In the genomic region with DNA sequence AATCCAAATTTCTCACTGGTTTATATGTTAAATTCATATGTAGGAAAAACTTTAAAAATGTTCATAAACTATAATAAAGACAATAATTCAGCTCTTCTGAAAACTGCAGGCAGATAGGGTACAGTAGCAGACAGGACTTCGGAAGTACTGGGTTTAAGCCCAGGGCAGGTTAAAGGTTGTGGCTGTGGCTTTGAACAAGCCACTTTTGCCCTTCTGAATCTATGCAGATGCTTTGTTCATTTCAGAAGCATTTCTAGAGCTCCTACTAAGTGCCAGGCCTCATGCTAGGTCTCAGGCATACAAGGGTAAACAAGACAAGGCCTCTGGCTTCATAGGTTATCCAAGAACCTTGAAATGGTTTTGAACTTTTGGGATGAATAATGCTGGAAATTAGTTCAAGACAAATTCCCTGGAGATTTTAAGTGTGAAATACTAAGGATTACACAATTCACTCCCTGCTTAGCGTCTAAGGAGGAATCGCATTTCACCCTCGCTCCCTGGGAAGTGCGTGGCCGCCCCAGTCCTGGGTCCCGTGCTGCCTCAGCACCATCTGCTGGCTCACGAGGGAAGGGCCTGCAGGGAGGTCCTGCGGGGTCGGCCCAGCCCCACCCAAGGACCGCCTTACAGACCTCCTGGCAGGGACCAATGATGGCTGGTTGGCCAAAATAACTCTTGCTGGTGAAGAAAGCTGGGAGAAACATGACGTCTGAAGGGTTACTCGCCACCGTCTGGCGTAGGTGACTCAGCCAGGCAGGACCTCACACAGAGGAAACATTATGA, we compare ENCODE assay signal across 8 cellular contexts.
DNase-seq lines count a peak whose midpoint lies in the region; ATAC-seq, FAIRE-seq and TF ChIP-seq lines count a peak whose summit lies in the region.

No MANE protein-coding gene starts in this region.

- TF ChIP-seq POLR2A in GM12878 (IDR thresholded peaks at IDR 0.05; ENCODE audit: low read depth, low read length), result no peak
- no peak for TF ChIP-seq POLR2A in stomach (IDR thresholded peaks at IDR 0.05)

- H3K9ac ChIP-seq in GM12878 (ENCODE audit: control insufficient read depth, insufficient read depth, low read length) (no peak overlapping the region), keratinocyte (ENCODE audit: control insufficient read depth, extremely low read depth, insufficient read depth, low read length) (no peak overlapping the region)

- dilution Hi-C loops in keratinocyte (cut with MboI; ENCODE audit: extremely low pct_ligation_motif_present, low sequenced_read_pairs), result no loop called here

- RAD21 ChIA-PET in GM12878 (lab: Charles Lee; ENCODE audit: unreplicated experiment), result interaction anchor here (0.7 kb wide), 1 partner anchor 603 kb away, joined by 3 read pairs; no protein-coding TSS in a partner anchor

- H3K27me3 ChIP-seq in GM12878 (replicated peaks in 1 of 2; ENCODE audit: control insufficient read depth in 2 of 2, insufficient read depth in 2 of 2, low read length in 1 of 2), result peaks cover 0 to 2% of the 10 kb centered on the region in 2 experiments; a peak in 1 of 4 replicates
- no peaks in the 10 kb centered on the region for H3K27me3 ChIP-seq in keratinocyte (ENCODE audit: control insufficient read depth, extremely low read depth, insufficient read depth, low read length)
- no peaks in the 10 kb centered on the region for H3K27me3 ChIP-seq in stomach
- H3K27me3 ChIP-seq in effector memory CD4-positive, alpha-beta T cell (replicated peaks; ENCODE audit: control insufficient read depth, insufficient read depth, low read length, poor library complexity, severe bottlenecking), result no peaks in the 10 kb centered on the region

- TF ChIP-seq CTCF in AG09319 (IDR thresholded peaks at IDR 0.05; ENCODE audit: low read depth, low read length) (peak; percentile 68), LNCAP (IDR thresholded peaks at IDR 0.05) (peak; percentile 41), GM12878 (IDR thresholded peaks at IDR 0.05 in 2 of 3, conservative IDR thresholded peaks at IDR 0.05 in 1 of 3; ENCODE audit: control insufficient read depth in 2 of 3, extremely low read depth in 1 of 3, insufficient read depth in 1 of 3, low read depth in 3 of 3, low read length in 3 of 3) (peak; percentile 63 to 85 (median 83)), keratinocyte (optimal IDR thresholded peaks at IDR 0.05 in 1 of 3, IDR thresholded peaks at IDR 0.05 in 1 of 3, conservative IDR thresholded peaks at IDR 0.05 in 1 of 3; ENCODE audit: extremely low read depth in 1 of 3, insufficient read depth in 2 of 3, low read length in 3 of 3) (peak; percentile 45 to 75 (median 58)), stomach (IDR thresholded peaks at IDR 0.05) (peak in 5 of 7 experiments; percentile 65 to 77 (median 69))

- no TSS peak for BruUV-seq in GM12878 (replicated peaks; lab: Mats Ljungman, UMichigan)

- FAIRE-seq in GM12878 (lab: Jason Lieb, UNC) (peak; percentile 62), keratinocyte (lab: Jason Lieb, UNC) (no peak)

- WGBS in GM12878 (ENCODE audit: insufficient coverage, insufficient replicate concordance, low lambda C conversion rate, missing lambda C conversion rate), result 26% methylated on average over 15 of the region's 15 CpGs
- WGBS in stomach, 5 donors, result 12 to 27% (median 16%) methylated on average over 7 to 15 of the region's 15 CpGs

- H3K79me2 ChIP-seq in GM12878 (ENCODE audit: control insufficient read depth, insufficient read depth, low read length) (no peaks in the 10 kb centered on the region), keratinocyte (ENCODE audit: control insufficient read depth, insufficient read depth, low read length) (no peaks in the 10 kb centered on the region)

- intact Hi-C loops in GM12878 (cut with micrococcal nuclease; ENCODE audit: unreplicated experiment) (loop anchor here (1.0 kb wide), 1 partner anchor 603 kb away; no protein-coding TSS in a partner anchor), stomach (cut with DNase I; ENCODE audit: low total_unique reads) (loop anchor here (10.0 kb wide), 1 partner anchor 608 kb away; no protein-coding TSS in a partner anchor)

- no peak overlapping the region for H3K4me2 ChIP-seq in GM12878 (ENCODE audit: control insufficient read depth, insufficient read depth)
- H3K4me2 ChIP-seq in keratinocyte (ENCODE audit: control insufficient read depth, extremely low read depth, insufficient read depth, low read depth, low read length), result peak overlapping the region; percentile 33

- H4K20me1 ChIP-seq in GM12878 (ENCODE audit: control insufficient read depth, insufficient read depth) (no peaks in the 10 kb centered on the region), keratinocyte (ENCODE audit: control insufficient read depth, extremely low read depth, insufficient read depth, low read length) (no peaks in the 10 kb centered on the region)

- no peak overlapping the region for H3K4me3 ChIP-seq in GM12878
- no peak overlapping the region for H3K4me3 ChIP-seq in keratinocyte (ENCODE audit: control insufficient read depth in 2 of 3, extremely low read depth in 1 of 3, insufficient read depth in 2 of 3, low read depth in 1 of 3, low read length in 3 of 3)
- no peak overlapping the region for H3K4me3 ChIP-seq in stomach
- no peak overlapping the region for H3K4me3 ChIP-seq in effector memory CD4-positive, alpha-beta T cell (ENCODE audit: insufficient read depth, low read depth, low read length, poor library complexity, severe bottlenecking)

- peak; percentile 88 for TF ChIP-seq RAD21 in GM12878 (IDR thresholded peaks at IDR 0.05; ENCODE audit: insufficient read depth, low read depth, low read length)

- H2AFZ ChIP-seq in GM12878 (ENCODE audit: control insufficient read depth, low read depth, low read length) (no peak overlapping the region), keratinocyte (ENCODE audit: control insufficient read depth, low read length) (peak overlapping the region; percentile 58)

- in situ Hi-C loops in GM12878 (cut with MboI), result no loop called here

- POLR2A ChIA-PET in GM12878 (lab: Charles Lee), result no interaction called here

- H3K9me1 ChIP-seq in keratinocyte (ENCODE audit: control insufficient read depth, extremely low read depth, insufficient read depth, low read length), result no peaks in the 10 kb centered on the region

- H3K36me3 ChIP-seq in GM12878 (ENCODE audit: control insufficient read depth in 2 of 2, insufficient read depth in 2 of 2, low read length in 1 of 2) (no peaks in the 10 kb centered on the region), keratinocyte (ENCODE audit: control insufficient read depth in 2 of 2, extremely low read depth in 1 of 2, insufficient read depth in 2 of 2, low read length in 2 of 2) (no peaks in the 10 kb centered on the region), stomach (no peaks in the 10 kb centered on the region)
- H3K36me3 ChIP-seq in effector memory CD4-positive, alpha-beta T cell (ENCODE audit: control insufficient read depth, insufficient read depth, low read length), result no peaks in the 10 kb centered on the region

- no peak overlapping the region for H3K27ac ChIP-seq in GM12878 (ENCODE audit: control insufficient read depth, insufficient read depth)
- H3K27ac ChIP-seq in keratinocyte (ENCODE audit: control insufficient read depth, insufficient read depth, low read length), result no peak overlapping the region
- no peak overlapping the region for H3K27ac ChIP-seq in stomach
- H3K27ac ChIP-seq in effector memory CD4-positive, alpha-beta T cell (ENCODE audit: insufficient read depth, low read length, poor library complexity, severe bottlenecking), result no peak overlapping the region

- H3K4me1 ChIP-seq in GM12878 (ENCODE audit: control insufficient read depth, insufficient read depth, low read length), result no peaks in the 10 kb centered on the region
- no peaks in the 10 kb centered on the region for H3K4me1 ChIP-seq in keratinocyte (ENCODE audit: control insufficient read depth, extremely low read depth, insufficient read depth, low read length)
- H3K4me1 ChIP-seq in stomach, result peaks cover 0 to 9% (median 2%) of the 10 kb centered on the region in 4 donors
- H3K4me1 ChIP-seq in effector memory CD4-positive, alpha-beta T cell (ENCODE audit: control insufficient read depth, insufficient read depth, low read length, poor library complexity, severe bottlenecking), result no peaks in the 10 kb centered on the region

- TF ChIP-seq EP300 in GM12878 (IDR thresholded peaks at IDR 0.05; ENCODE audit: borderline replicate concordance in 1 of 2, control insufficient read depth in 1 of 2, low read depth in 2 of 2, low read length in 2 of 2) (no peak), stomach (IDR thresholded peaks at IDR 0.05) (no peak)

- SMC1A ChIA-PET in GM12878 (lab: Charles Lee; ENCODE audit: uncharacterized antibody, unreplicated experiment), result interaction anchor here (0.6 to 1.3 kb wide), 6 partner anchors 11 to 610 kb away, joined by 3 read pairs; no protein-coding TSS in a partner anchor

- H3K9me3 ChIP-seq in GM12878 (replicated peaks; ENCODE audit: control insufficient read depth, insufficient read depth, low read length), result no peaks in the 10 kb centered on the region
- H3K9me3 ChIP-seq in keratinocyte (ENCODE audit: control insufficient read depth, low read depth, low read length), result no peaks in the 10 kb centered on the region
- H3K9me3 ChIP-seq in stomach, result no peaks in the 10 kb centered on the region
- no peaks in the 10 kb centered on the region for H3K9me3 ChIP-seq in effector memory CD4-positive, alpha-beta T cell (ENCODE audit: control insufficient read depth, low read length)

- ATAC-seq in GM18909 (IDR thresholded peaks at IDR 0.05; ENCODE audit: poor library complexity, unreplicated experiment) (peak; percentile 67), GM12878 (peak; percentile 96)

- DNase-seq in AG09319 (ENCODE audit: extremely low read depth, low read depth), result peak; percentile 40
- no peak for DNase-seq in GM12878 (ENCODE audit: low read depth, low spot score)
- DNase-seq in keratinocyte (ENCODE audit: low read depth, low spot score), result no peak
- peak; percentile 60 for DNase-seq in stomach
- no peak for DNase-seq in activated CD4-positive, CD25-positive, alpha-beta regulatory T cell treated with anti-CD3 and anti-CD28 coated beads, Interleukin-2, amount 50 U/mL, for 72 hours
- DNase-seq in effector memory CD4-positive, alpha-beta T cell, result no peak

- CTCF ChIA-PET in GM12878 (lab: Yijun Ruan, JAX), result interaction anchor here (1.2 to 2.2 kb wide), 3 partner anchors 598 to 603 kb away, joined by 4 to 6 read pairs (median 4); no protein-coding TSS in a partner anchor

TF ChIP-seq in GM12878, 131 proteins besides CTCF, POLR2A, EP300 and RAD21 (continues in another document):
- TF ChIP-seq SUPT20H (IDR thresholded peaks at IDR 0.05; ENCODE audit: borderline replicate concordance, control insufficient read depth, low read depth, low read length) (no peak), BCL3 (IDR thresholded peaks at IDR 0.05; ENCODE audit: borderline replicate concordance, insufficient read depth, low read depth, low read length, poor library complexity, severe bottlenecking) (no peak)

Comparison
In these comparisons a context has a peak if more than half of its experiments do, and no peak if none do; other contexts are left out.
1. DNase-seq: peak in AG09319 (single experiment) and stomach (single experiment); none in GM12878 (single experiment), keratinocyte (single experiment), activated CD4-positive, CD25-positive, alpha-beta regulatory T cell treated with anti-CD3 and anti-CD28 coated beads, Interleukin-2, amount 50 U/mL, for 72 hours (single experiment) and effector memory CD4-positive, alpha-beta T cell (0 of 3).
2. Peak in every context shown above with its lines, with median percentiles within 50 percentile points of each other: CTCF ChIP-seq.